ENCODE assay signal across 1 cellular context in the genomic region with DNA sequence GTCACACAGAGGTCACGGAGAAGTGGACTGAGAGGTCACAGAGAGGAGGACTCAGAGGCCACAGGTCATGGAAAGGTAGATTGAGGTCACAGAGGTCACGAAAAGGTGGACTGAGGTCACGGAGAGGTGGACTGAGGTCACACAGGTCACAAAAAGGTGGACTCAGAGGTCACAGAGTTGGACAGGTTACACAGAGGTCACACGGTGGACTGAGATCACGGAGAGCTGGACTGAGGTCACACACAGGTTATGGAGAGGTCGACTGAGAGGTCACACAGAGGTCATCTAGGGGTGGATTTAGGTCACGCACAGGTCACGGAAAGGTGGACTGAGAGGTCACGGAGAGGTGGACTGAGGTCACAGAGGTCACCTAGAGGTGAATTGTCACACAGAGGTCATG.
TF ChIP-seq lines count a peak whose summit lies in the region.

No MANE protein-coding gene starts in this region.

TF ChIP-seq in IMR-90, 13 proteins besides CTCF, POLR2A, EP300 and RAD21:
- TF ChIP-seq CEBPB (IDR thresholded peaks at IDR 0.05; ENCODE audit: low read depth, low read length), result no peak
- TF ChIP-seq MXI1 (IDR thresholded peaks at IDR 0.05; ENCODE audit: borderline replicate concordance, low read depth, low read length), result no peak
- no peak for TF ChIP-seq RCOR1 (IDR thresholded peaks at IDR 0.05; ENCODE audit: insufficient replicate concordance, low read length)
- TF ChIP-seq CHD1 (IDR thresholded peaks at IDR 0.05; ENCODE audit: low read depth, low read length), result no peak
- no peak for TF ChIP-seq NFE2L2 (IDR thresholded peaks at IDR 0.05; ENCODE audit: low read depth, low read length)
- no peak for TF ChIP-seq MAFK (IDR thresholded peaks at IDR 0.05; ENCODE audit: low read depth, low read length)
- no peak for TF ChIP-seq BHLHE40 (IDR thresholded peaks at IDR 0.05; ENCODE audit: low read depth, low read length)
- no peak for TF ChIP-seq MAZ (IDR thresholded peaks at IDR 0.05; ENCODE audit: borderline replicate concordance, low read depth, low read length)
- no peak for TF ChIP-seq FOS (IDR thresholded peaks at IDR 0.05; ENCODE audit: low read depth, low read length)
- no peak for TF ChIP-seq SMC3 (IDR thresholded peaks at IDR 0.05; ENCODE audit: low read depth, low read length)
- no peak for TF ChIP-seq RFX5 (IDR thresholded peaks at IDR 0.05; ENCODE audit: low read depth, low read length)
- no peak for TF ChIP-seq ELK1 (IDR thresholded peaks at IDR 0.05; ENCODE audit: borderline replicate concordance, low read depth, low read length)
- no peak for TF ChIP-seq USF2 (IDR thresholded peaks at IDR 0.05; ENCODE audit: low read depth, low read length)
TF ChIP-seq in IMR-90: peak in this region for 0.
